9 cellular contexts compared by ENCODE assay signal in the genomic region with DNA sequence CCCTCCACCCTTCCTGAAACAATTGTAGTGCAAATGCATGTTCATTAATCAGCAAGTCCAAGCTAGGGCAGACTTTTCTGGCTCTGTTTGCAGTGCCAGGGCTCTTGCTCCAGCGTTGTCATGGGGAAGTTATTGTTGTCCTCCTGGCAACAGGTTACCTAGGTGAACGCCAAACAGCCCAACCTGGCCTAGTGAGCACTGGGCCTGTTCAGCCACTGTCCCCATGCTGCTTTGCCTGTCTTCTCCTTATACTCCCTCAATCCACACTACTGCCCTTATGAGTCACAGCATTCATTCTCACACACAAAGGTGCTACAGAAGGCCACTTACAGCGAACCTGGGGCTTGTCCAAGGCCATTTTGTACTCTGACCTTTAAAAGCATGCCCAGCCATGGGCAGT. TPM values are rescaled to one million over a fixed set of nuclear protein-coding genes. Genes with fewer than 3 reads are reported as not detected.
DNase-seq lines count a peak whose midpoint lies in the region; ATAC-seq, FAIRE-seq and TF ChIP-seq lines count a peak whose summit lies in the region.
"Had no signal": no experiment of that assay in that cellular context is flagged by ENCODE, and none has a peak within 500 bp of the region (broad histone marks: within the 10 kb centered on the region; RNA-seq: fewer than 3 reads in every experiment).

No MANE protein-coding gene starts in this region.

- H3K27ac ChIP-seq in breast epithelium: peak overlapping the region; percentile 77

- DNase-seq in SIG-M5 treated with dmso at 0.1 percent for 504 hours (lab: John Stamatoyannopoulos, UW; ENCODE audit: unreplicated experiment) (peak; percentile 11), SIG-M5 (lab: John Stamatoyannopoulos, UW) (no peak), breast epithelium (ENCODE audit: low spot score in 2 of 2) (peak; percentile 80 to 85), kidney glomerular epithelial cell (lab: John Stamatoyannopoulos, UW) (peak; percentile 82), urothelium cell line (ENCODE audit: low spot score) (peak; percentile 9), MV-4-11 (lab: John Stamatoyannopoulos, UW) (no peak), H4 (ENCODE audit: low spot score) (no peak)
- DNase-seq: activated T-cell treated with anti-CD3 and anti-CD28 coated beads for 4 hours had no signal

- no peak for FAIRE-seq in urothelium cell line (lab: Jason Lieb, UNC)

- H3K9me3 Mint-ChIP-seq in activated T-helper 17 cell treated with anti-CD3 and anti-CD28 coated beads, Interleukin-2, amount 50 U/mL, for 72 hours: no peaks in the 10 kb centered on the region

- intact Hi-C loops in breast epithelium (cut with DNase I; ENCODE audit: low total_unique reads): no loop called here

- H3K4me1 Mint-ChIP-seq in activated T-helper 17 cell treated with anti-CD3 and anti-CD28 coated beads, Interleukin-2, amount 50 U/mL, for 72 hours: peaks cover 3% of the 10 kb centered on the region

- no peaks in the 10 kb centered on the region for H3K27me3 Mint-ChIP-seq in activated T-helper 17 cell treated with anti-CD3 and anti-CD28 coated beads, Interleukin-2, amount 50 U/mL, for 72 hours

- no peaks in the 10 kb centered on the region for H3K9me3 ChIP-seq in breast epithelium

- no peaks in the 10 kb centered on the region for H3K4me1 ChIP-seq in breast epithelium

- H3K4me3 ChIP-seq in breast epithelium: no peak overlapping the region

- H3K36me3 Mint-ChIP-seq in activated T-helper 17 cell treated with anti-CD3 and anti-CD28 coated beads, Interleukin-2, amount 50 U/mL, for 72 hours (ENCODE audit: low read depth): no peaks in the 10 kb centered on the region

- H3K27me3 ChIP-seq in breast epithelium: no peaks in the 10 kb centered on the region

- no peak for TF ChIP-seq CTCF in breast epithelium (IDR thresholded peaks at IDR 0.05)

- no peak overlapping the region for H3K27ac Mint-ChIP-seq in activated T-helper 17 cell treated with anti-CD3 and anti-CD28 coated beads, Interleukin-2, amount 50 U/mL, for 72 hours

- ATAC-seq in activated T-helper 17 cell treated with anti-CD3 and anti-CD28 coated beads, Interleukin-2, amount 50 U/mL, for 72 hours (replicated peaks): no peak

- H3K4me3 Mint-ChIP-seq in activated T-helper 17 cell treated with anti-CD3 and anti-CD28 coated beads, Interleukin-2, amount 50 U/mL, for 72 hours: no peak overlapping the region

- TF ChIP-seq POLR2A in breast epithelium (IDR thresholded peaks at IDR 0.05): no peak

- H3K36me3 ChIP-seq in breast epithelium: no peaks in the 10 kb centered on the region

RNA-seq across cellular contexts. Expression of a gene that starts 34.6 kb away (rescaled TPM):
- total RNA-seq in breast epithelium: 10 to 100 TPM; 20.6 to 36.6 (median 24.3) TPM
- total RNA-seq in activated T-helper 17 cell treated with anti-CD3 and anti-CD28 coated beads, Interleukin-2, amount 50 U/mL, for 72 hours: under 1 TPM; 0.80 to 0.85 TPM
- total RNA-seq in H4 (2014; rRNA removed; shearing (Covaris generic)): 2.5 and 4.5 TPM in 2 replicates

Comparison
In these comparisons a context has a peak if more than half of its experiments do, and no peak if none do; other contexts are left out.
1. DNase-seq: peak in SIG-M5 treated with dmso at 0.1 percent for 504 hours (single experiment), breast epithelium (2 of 2), kidney glomerular epithelial cell (single experiment) and urothelium cell line (single experiment); none in SIG-M5 (single experiment), MV-4-11 (single experiment) and H4 (single experiment).